In genomic region chr12:56243731-56244181, GRCh38 we compare ENCODE assay signal across 22 cellular contexts. TPM values are rescaled to one million over a fixed set of nuclear protein-coding genes. Genes with fewer than 3 reads are reported as not detected.
DNase-seq lines count a peak whose midpoint lies in the region; ATAC-seq and TF ChIP-seq lines count a peak whose summit lies in the region.
"Had no signal": no experiment of that assay in that cellular context is flagged by ENCODE, and none has a peak within 500 bp of the region (broad histone marks: within the 10 kb centered on the region; RNA-seq: fewer than 3 reads in every experiment).

No MANE protein-coding gene starts in this region.

- no peak overlapping the region for H3K4me3 ChIP-seq in adrenal gland
- H3K4me3 ChIP-seq: gastrocnemius medialis, SJSA1, upper lobe of right lung had no signal

- TF ChIP-seq CTCF in adrenal gland (IDR thresholded peaks at IDR 0.05) = no peak
- no peak for TF ChIP-seq CTCF in H9 (conservative IDR thresholded peaks at IDR 0.05)

- POLR2A ChIA-PET in activated CD4-positive, alpha-beta T cell treated with anti-CD3 and anti-CD28 coated beads for 36 hours (lab: Charles Lee) = no interaction called here

- H3K4me1 ChIP-seq in adrenal gland (replicated peaks in 1 of 2) (peaks cover 38 to 48% of the 10 kb centered on the region in 2 donors), H9 (ENCODE audit: insufficient read depth, low read length) (no peaks in the 10 kb centered on the region)
- H3K4me1 ChIP-seq: gastrocnemius medialis, SJSA1, upper lobe of right lung had no signal

- CTCF ChIA-PET in activated CD4-positive, alpha-beta T cell treated with anti-CD3 and anti-CD28 coated beads for 36 hours (lab: Charles Lee) = no interaction called here

- no peak overlapping the region for H4K8ac ChIP-seq in H9 (replicated peaks; ENCODE audit: insufficient read length, low read depth, low read length)

- H4K5ac ChIP-seq in H9 (ENCODE audit: insufficient read length, low read depth, low read length) = no peak overlapping the region

- no peak overlapping the region for H2BK120ac ChIP-seq in H9 (ENCODE audit: low read depth, low read length, poor library complexity, severe bottlenecking)

- peaks cover 22% of the 10 kb centered on the region for H3K36me3 Mint-ChIP-seq in activated CD4-positive, alpha-beta T cell treated with anti-CD3 and anti-CD28 coated beads for 36 hours (ENCODE audit: low read depth)
- peaks cover 92% of the 10 kb centered on the region for H3K36me3 Mint-ChIP-seq in stimulated activated effector memory CD8-positive, alpha-beta T cell treated with anti-CD3 and anti-CD28 coated beads, Interleukin-12 subunit alpha, Interleukin-12 subunit beta, amount 100 ng/mL, for 72 hours
- H3K36me3 Mint-ChIP-seq in effector memory CD8-positive, alpha-beta T cell (ENCODE audit: insufficient read depth) = peaks cover 51% of the 10 kb centered on the region
- H3K36me3 Mint-ChIP-seq in H9 (ENCODE audit: insufficient read depth in 1 of 3, low read depth in 3 of 3) = peaks cover 57 to 84% (median 82%) of the 10 kb centered on the region in 3 experiments

- H2BK20ac ChIP-seq in H9 (ENCODE audit: low read depth, low read length, poor library complexity, severe bottlenecking) = no peak overlapping the region

- no peak overlapping the region for H2BK12ac ChIP-seq in H9 (ENCODE audit: insufficient read length, low read depth, low read length)

- H3K27me3 Mint-ChIP-seq in activated CD4-positive, alpha-beta T cell treated with anti-CD3 and anti-CD28 coated beads for 36 hours = no peaks in the 10 kb centered on the region
- H3K27me3 Mint-ChIP-seq in effector memory CD8-positive, alpha-beta T cell = no peaks in the 10 kb centered on the region
- H3K27me3 Mint-ChIP-seq in H9 (ENCODE audit: low read depth) = no peaks in the 10 kb centered on the region
- H3K27me3 Mint-ChIP-seq: activated CD8-positive, alpha-beta T cell treated with anti-CD3 and anti-CD28 coated beads for 36 hours; B cell had no signal

- no peak overlapping the region for H2BK5ac ChIP-seq in H9 (ENCODE audit: insufficient read length, low read length)

- no peak overlapping the region for H3K18ac ChIP-seq in H9 (ENCODE audit: insufficient read length, low read depth, low read length)

- no peaks in the 10 kb centered on the region for H3K4me1 Mint-ChIP-seq in activated CD4-positive, alpha-beta T cell treated with anti-CD3 and anti-CD28 coated beads for 36 hours
- no peaks in the 10 kb centered on the region for H3K4me1 Mint-ChIP-seq in stimulated activated effector memory CD8-positive, alpha-beta T cell treated with anti-CD3 and anti-CD28 coated beads, Interleukin-12 subunit alpha, Interleukin-12 subunit beta, amount 100 ng/mL, for 72 hours
- peaks cover 0 to 1% of the 10 kb centered on the region in 2 donors for H3K4me1 Mint-ChIP-seq in effector memory CD8-positive, alpha-beta T cell (ENCODE audit: low read depth in 2 of 2)
- no peaks in the 10 kb centered on the region for H3K4me1 Mint-ChIP-seq in H9

- no peak overlapping the region for H3T11ph ChIP-seq in H9 (ENCODE audit: low read length)

- no peak overlapping the region for H2BK15ac ChIP-seq in H9 (ENCODE audit: low read depth, low read length)

- peaks cover 0 to 95% of the 10 kb centered on the region in 2 donors for H3K36me3 ChIP-seq in adrenal gland (replicated peaks in 1 of 2)

- H3K27me3 ChIP-seq in adrenal gland (no peaks in the 10 kb centered on the region), H9 (ENCODE audit: insufficient read depth, low read length) (no peaks in the 10 kb centered on the region)
- H3K27me3 ChIP-seq: gastrocnemius medialis, SJSA1, upper lobe of right lung had no signal

- no peaks in the 10 kb centered on the region for H3K9me3 Mint-ChIP-seq in activated CD4-positive, alpha-beta T cell treated with anti-CD3 and anti-CD28 coated beads for 36 hours (ENCODE audit: low read depth)
- no peaks in the 10 kb centered on the region for H3K9me3 Mint-ChIP-seq in stimulated activated effector memory CD8-positive, alpha-beta T cell treated with anti-CD3 and anti-CD28 coated beads, Interleukin-12 subunit alpha, Interleukin-12 subunit beta, amount 100 ng/mL, for 72 hours
- no peaks in the 10 kb centered on the region for H3K9me3 Mint-ChIP-seq in effector memory CD8-positive, alpha-beta T cell
- no peaks in the 10 kb centered on the region for H3K9me3 Mint-ChIP-seq in H9
- H3K9me3 Mint-ChIP-seq: activated CD8-positive, alpha-beta T cell treated with anti-CD3 and anti-CD28 coated beads for 36 hours had no signal

- H3K23ac ChIP-seq in H9 (ENCODE audit: insufficient read length, low read depth, low read length) = no peak overlapping the region

- no peak overlapping the region for H3K9ac ChIP-seq in H9 (ENCODE audit: extremely low read depth, insufficient read length, low read length)

- no peak overlapping the region for H3K4me3 Mint-ChIP-seq in activated CD4-positive, alpha-beta T cell treated with anti-CD3 and anti-CD28 coated beads for 36 hours
- H3K4me3 Mint-ChIP-seq in stimulated activated effector memory CD8-positive, alpha-beta T cell treated with anti-CD3 and anti-CD28 coated beads, Interleukin-12 subunit alpha, Interleukin-12 subunit beta, amount 100 ng/mL, for 72 hours = no peak overlapping the region
- H3K4me3 Mint-ChIP-seq in effector memory CD8-positive, alpha-beta T cell = no peak overlapping the region
- H3K4me3 Mint-ChIP-seq in H9 = no peak overlapping the region
- H3K4me3 Mint-ChIP-seq: activated CD8-positive, alpha-beta T cell treated with anti-CD3 and anti-CD28 coated beads for 36 hours; B cell had no signal

- peak overlapping the region; percentile 55 for H3K27ac Mint-ChIP-seq in activated CD4-positive, alpha-beta T cell treated with anti-CD3 and anti-CD28 coated beads for 36 hours
- H3K27ac Mint-ChIP-seq in stimulated activated effector memory CD8-positive, alpha-beta T cell treated with anti-CD3 and anti-CD28 coated beads, Interleukin-12 subunit alpha, Interleukin-12 subunit beta, amount 100 ng/mL, for 72 hours = peak overlapping the region; percentile 68
- H3K27ac Mint-ChIP-seq in effector memory CD8-positive, alpha-beta T cell = no peak overlapping the region
- H3K27ac Mint-ChIP-seq in H9 = no peak overlapping the region
- H3K27ac Mint-ChIP-seq: activated CD8-positive, alpha-beta T cell treated with anti-CD3 and anti-CD28 coated beads for 36 hours had no signal

- H3K27ac ChIP-seq in adrenal gland = peak overlapping the region; percentile 10 to 93 (median 76)
- no peak overlapping the region for H3K27ac ChIP-seq in H9 (ENCODE audit: insufficient read length, low read depth, low read length)
- H3K27ac ChIP-seq: SJSA1, upper lobe of right lung had no signal

- H3K4ac ChIP-seq in H9 (ENCODE audit: low read depth, low read length) = no peak overlapping the region

- TF ChIP-seq POLR2A in adrenal gland (IDR thresholded peaks at IDR 0.05) = no peak

- no peak for ATAC-seq in activated CD4-positive, alpha-beta T cell treated with anti-CD3 and anti-CD28 coated beads for 36 hours
- ATAC-seq in left cardiac atrium (peak; percentile 14 to 62), GM19452 (IDR thresholded peaks at IDR 0.05; ENCODE audit: unreplicated experiment) (no peak)
- ATAC-seq in stimulated activated effector memory CD8-positive, alpha-beta T cell treated with anti-CD3 and anti-CD28 coated beads, Interleukin-12 subunit alpha, Interleukin-12 subunit beta, amount 100 ng/mL, for 72 hours = no peak
- ATAC-seq in effector memory CD8-positive, alpha-beta T cell (replicated peaks) = no peak
- ATAC-seq: activated CD8-positive, alpha-beta T cell treated with anti-CD3 and anti-CD28 coated beads for 36 hours; esophagus mucosa; gastrocnemius medialis; upper lobe of right lung had no signal

- no peak overlapping the region for H4K91ac ChIP-seq in H9 (ENCODE audit: insufficient read length, low read depth, low read length)

- no peak for DNase-seq in activated CD4-positive, alpha-beta T cell treated with anti-CD3 and anti-CD28 coated beads for 36 hours
- no peak for DNase-seq in activated CD4-positive, alpha-beta T cell treated with anti-CD3 and anti-CD28 coated beads, Interleukin-2, amount 50 U/mL, for 1 hour
- peak; percentile 74 to 93 (median 86) for DNase-seq in adrenal gland
- DNase-seq in left cardiac atrium = no peak
- no peak for DNase-seq in stimulated activated effector memory CD8-positive, alpha-beta T cell treated with anti-CD3 and anti-CD28 coated beads, Interleukin-12 subunit alpha, Interleukin-12 subunit beta, amount 100 ng/mL, for 72 hours (ENCODE audit: low spot score in 2 of 2)
- no peak for DNase-seq in effector memory CD8-positive, alpha-beta T cell
- DNase-seq in H9 = no peak
- DNase-seq: 8988T; activated CD4-positive, CD25-positive, alpha-beta regulatory T cell; activated CD8-positive, alpha-beta T cell treated with anti-CD3 and anti-CD28 coated beads for 36 hours; activated naive CD4-positive, alpha-beta T cell treated with Interleukin-2 at 50 U/mL for 16 hours; gastrocnemius medialis; GF-D8; NCI-H2081 treated with DMSO at 0.1 percent for 48 hours; NCI-H510A; nucleus accumbens; T-helper 2 cell; upper lobe of right lung had no signal

- H3K23me2 ChIP-seq in H9 (ENCODE audit: insufficient read length, low read depth, low read length, poor library complexity, severe bottlenecking) = no peaks in the 10 kb centered on the region

- no peak overlapping the region for H3K56ac ChIP-seq in H9 (ENCODE audit: insufficient read length, low read depth, low read length)

- no peaks in the 10 kb centered on the region for H3K79me2 ChIP-seq in H9 (ENCODE audit: insufficient read depth, low read length)

- WGBS in adrenal gland, 4 donors = 27 to 49% (median 44%) methylated on average over 1 to 3 of the region's 3 CpGs
- no CpG with 5 or more reads among the region's 3 CpGs for whole genome bisulfite sequencing in H9 (ENCODE audit: extremely low coverage, insufficient read length, low lambda C conversion rate)

- H4K20me1 ChIP-seq in H9 (ENCODE audit: control insufficient read depth, insufficient read depth, insufficient read length) = no peaks in the 10 kb centered on the region

- H3K14ac ChIP-seq in H9 (ENCODE audit: insufficient read depth, low read length) = no peak overlapping the region

- no peak overlapping the region for H2AK5ac ChIP-seq in H9 (ENCODE audit: insufficient read length, low read length)

- no peak overlapping the region for H2AFZ ChIP-seq in H9 (ENCODE audit: low read length)

- H3K79me1 ChIP-seq in H9 (ENCODE audit: insufficient read depth, low read depth, low read length, poor library complexity, severe bottlenecking) = no peaks in the 10 kb centered on the region

- H3K9me3 ChIP-seq in adrenal gland (replicated peaks in 1 of 3) (no peaks in the 10 kb centered on the region), H9 (ENCODE audit: control insufficient read depth, low read depth, low read length) (no peaks in the 10 kb centered on the region)
- H3K9me3 ChIP-seq: gastrocnemius medialis, SJSA1, upper lobe of right lung had no signal

- no peak overlapping the region for H3K4me2 ChIP-seq in H9 (ENCODE audit: insufficient read depth, insufficient read length, low read length)

- intact Hi-C loops in activated CD4-positive, alpha-beta T cell treated with anti-CD3 and anti-CD28 coated beads for 36 hours (cut with DNase I, micrococcal nuclease) = no loop called here
- intact Hi-C loops in adrenal gland (cut with DNase I) = no loop called here
- intact Hi-C loops in left cardiac atrium (cut with DNase I) = no loop called here

RNA-seq across cellular contexts. Expression of gene SLC39A5, which starts 13.9 kb away (rescaled TPM):
- total RNA-seq in activated CD4-positive, alpha-beta T cell treated with anti-CD3 and anti-CD28 coated beads for 36 hours = 1 to 10 TPM in 1 of 2 experiments, under 1 TPM in 1; 0.53 to 1.3 TPM
- under 1 TPM in 2 of 8 donors, not detected in 6; 0.65 to 0.83 TPM for total RNA-seq in adrenal gland
- polyA plus RNA-seq in adrenal gland = 1 to 10 TPM in 1 of 3 donors, under 1 TPM in 1, not detected in 1; 0.54 to 2.0 TPM
- not detected for total RNA-seq in left cardiac atrium
- 0.15 TPM in 1 of 2 replicates, not detected in the other for total RNA-seq in H9 (2021)
- total RNA-seq: esophagus mucosa, SJSA1 had no signal

RNA-seq across cellular contexts. Expression of gene ANKRD52, which starts 14.4 kb away (rescaled TPM):
- 10 to 100 TPM; 29.2 to 31.0 TPM for total RNA-seq in activated CD4-positive, alpha-beta T cell treated with anti-CD3 and anti-CD28 coated beads for 36 hours
- total RNA-seq in adrenal gland = 10 to 100 TPM; 21.3 to 86.8 (median 39.2) TPM
- polyA plus RNA-seq in adrenal gland = 10 to 100 TPM in 2 of 3 donors, 1 to 10 TPM in 1; 8.4 to 54.0 (median 28.8) TPM
- 10 to 100 TPM; 20.3 to 24.1 TPM for total RNA-seq in left cardiac atrium
- 33.4 and 34.6 TPM in 2 replicates for total RNA-seq in H9 (2021)

RNA-seq across cellular contexts. Expression of gene NABP2, which starts 19.6 kb away (rescaled TPM):
- 10 to 100 TPM; 69.1 to 76.0 TPM for total RNA-seq in activated CD4-positive, alpha-beta T cell treated with anti-CD3 and anti-CD28 coated beads for 36 hours
- total RNA-seq in adrenal gland (10 to 100 TPM; 23.8 to 55.4 (median 48.9) TPM), left cardiac atrium (10 to 100 TPM; 19.4 to 21.7 TPM), H9 (2021) (48.7 and 49.0 TPM in 2 replicates)
- polyA plus RNA-seq in adrenal gland = 10 to 100 TPM; 24.6 to 48.3 (median 39.7) TPM

RNA-seq across cellular contexts. Expression of gene RNF41, which starts 22.0 kb away (rescaled TPM):
- 10 to 100 TPM; 25.2 to 28.8 TPM for total RNA-seq in activated CD4-positive, alpha-beta T cell treated with anti-CD3 and anti-CD28 coated beads for 36 hours
- total RNA-seq in adrenal gland (10 to 100 TPM; 42.6 to 90.6 (median 67.4) TPM), left cardiac atrium (10 to 100 TPM; 42.8 to 49.4 TPM), H9 (2021) (60.8 and 64.8 TPM in 2 replicates)
- 10 to 100 TPM; 13.0 to 44.0 (median 13.5) TPM for polyA plus RNA-seq in adrenal gland

RNA-seq across cellular contexts. Expression of gene COQ10A, which starts 23.0 kb away (rescaled TPM):
- 1 to 10 TPM; 5.2 to 7.5 TPM for total RNA-seq in activated CD4-positive, alpha-beta T cell treated with anti-CD3 and anti-CD28 coated beads for 36 hours
- 10 to 100 TPM; 24.2 to 65.1 (median 35.1) TPM for total RNA-seq in adrenal gland
- polyA plus RNA-seq in adrenal gland = 10 to 100 TPM; 25.2 to 47.6 (median 36.7) TPM
- 10 to 100 TPM; 76.2 to 98.3 TPM for total RNA-seq in left cardiac atrium
- 24.8 and 26.1 TPM in 2 replicates for total RNA-seq in H9 (2021)

Comparison
In these comparisons a context has a peak if more than half of its experiments do, and no peak if none do; other contexts are left out.
1. ATAC-seq: peak in left cardiac atrium (2 of 2); none in activated CD4-positive, alpha-beta T cell treated with anti-CD3 and anti-CD28 coated beads for 36 hours (single experiment), stimulated activated effector memory CD8-positive, alpha-beta T cell treated with anti-CD3 and anti-CD28 coated beads, Interleukin-12 subunit alpha, Interleukin-12 subunit beta, amount 100 ng/mL, for 72 hours (single experiment), GM19452 (single experiment) and effector memory CD8-positive, alpha-beta T cell (single experiment).
2. DNase-seq: peak in adrenal gland (7 of 7); none in activated CD4-positive, alpha-beta T cell treated with anti-CD3 and anti-CD28 coated beads for 36 hours (single experiment), activated CD4-positive, alpha-beta T cell treated with anti-CD3 and anti-CD28 coated beads, Interleukin-2, amount 50 U/mL, for 1 hour (single experiment), left cardiac atrium (single experiment), stimulated activated effector memory CD8-positive, alpha-beta T cell treated with anti-CD3 and anti-CD28 coated beads, Interleukin-12 subunit alpha, Interleukin-12 subunit beta, amount 100 ng/mL, for 72 hours (0 of 2), effector memory CD8-positive, alpha-beta T cell (0 of 3) and H9 (single experiment).
3. H3K27ac Mint-ChIP-seq: peak in activated CD4-positive, alpha-beta T cell treated with anti-CD3 and anti-CD28 coated beads for 36 hours (single experiment) and stimulated activated effector memory CD8-positive, alpha-beta T cell treated with anti-CD3 and anti-CD28 coated beads, Interleukin-12 subunit alpha, Interleukin-12 subunit beta, amount 100 ng/mL, for 72 hours (single experiment); none in effector memory CD8-positive, alpha-beta T cell (0 of 2) and H9 (0 of 3).